In genomic region chr18:6249110-6249680, GRCh38 we compare ENCODE assay signal across 17 cellular contexts.
A peak's percentile ranks its signal among the peaks of the same experiment; 100 is the strongest.
DNase-seq lines count a peak whose midpoint lies in the region; ATAC-seq and TF ChIP-seq lines count a peak whose summit lies in the region.
"Had no signal": no experiment of that assay in that cellular context is flagged by ENCODE, and none has a peak within 500 bp of the region (broad histone marks: within the 10 kb centered on the region; RNA-seq: fewer than 3 reads in every experiment).

No MANE protein-coding gene starts in this region.

- peaks cover 28 to 33% of the 10 kb centered on the region in 2 donors for H3K4me1 Mint-ChIP-seq in natural killer cell
- H3K4me1 Mint-ChIP-seq: activated CD4-positive, alpha-beta T cell treated with anti-CD3 and anti-CD28 coated beads, Interleukin-2, amount 10 ng/mL, durations not matched to agents 24 days and 14 days; activated naive CD8-positive, alpha-beta T cell treated with anti-CD3 and anti-CD28 coated beads for 36 hours had no signal

- 69 to 73% (median 72%) methylated on average over 4 of the region's 4 CpGs for WGBS in heart left ventricle, 4 donors

- no peak for TF ChIP-seq POLR2A in heart left ventricle (IDR thresholded peaks at IDR 0.05)

- H3K9me3 Mint-ChIP-seq in natural killer cell = no peaks in the 10 kb centered on the region
- H3K9me3 Mint-ChIP-seq: activated CD4-positive, alpha-beta T cell treated with anti-CD3 and anti-CD28 coated beads, Interleukin-2, amount 10 ng/mL, durations not matched to agents 24 days and 14 days; activated naive CD8-positive, alpha-beta T cell treated with anti-CD3 and anti-CD28 coated beads for 36 hours had no signal

- no peaks in the 10 kb centered on the region for H3K27me3 ChIP-seq in heart left ventricle
- H3K27me3 ChIP-seq: dorsolateral prefrontal cortex, SJCRH30, upper lobe of right lung had no signal

- DNase-seq in natural killer cell (no peak), cerebellum (ENCODE audit: low spot score) (no peak), SW480 (ENCODE audit: low spot score) (no peak), heart left ventricle (no peak), kidney tubule cell (ENCODE audit: low spot score) (no peak)
- DNase-seq: activated CD4-positive, alpha-beta T cell treated with anti-CD3 and anti-CD28 coated beads, Interleukin-2, amount 10 ng/mL, durations not matched to agents 24 days and 14 days; activated naive CD8-positive, alpha-beta T cell treated with anti-CD3 and anti-CD28 coated beads for 36 hours; Calu3; dorsolateral prefrontal cortex; glutamatergic neuron; SJCRH30; upper lobe of right lung had no signal

- H3K36me3 ChIP-seq in heart left ventricle = no peaks in the 10 kb centered on the region
- H3K36me3 ChIP-seq: SJCRH30, upper lobe of right lung had no signal

- no peak overlapping the region for H3K27ac ChIP-seq in heart left ventricle
- H3K27ac ChIP-seq: dorsolateral prefrontal cortex, SJCRH30, upper lobe of right lung had no signal

- ATAC-seq in GM18909 (IDR thresholded peaks at IDR 0.05; ENCODE audit: poor library complexity, unreplicated experiment) (peak; percentile 95), GM21576 (IDR thresholded peaks at IDR 0.05; ENCODE audit: unreplicated experiment) (peak; percentile 94), HG03139 (IDR thresholded peaks at IDR 0.05; ENCODE audit: unreplicated experiment) (peak; percentile 93), natural killer cell (peak; percentile 64 to 76 (median 64)), heart left ventricle (no peak)
- ATAC-seq: upper lobe of right lung had no signal

- H3K4me3 ChIP-seq in heart left ventricle = no peak overlapping the region
- H3K4me3 ChIP-seq: dorsolateral prefrontal cortex, SJCRH30, upper lobe of right lung had no signal

- no peak for TF ChIP-seq CTCF in natural killer cell (IDR thresholded peaks at IDR 0.05)
- TF ChIP-seq CTCF in heart left ventricle (IDR thresholded peaks at IDR 0.05) = no peak

- peaks cover 0 to 9% (median 0%) of the 10 kb centered on the region in 12 donors for H3K4me1 ChIP-seq in heart left ventricle
- H3K4me1 ChIP-seq: SJCRH30 had no signal

- intact Hi-C loops in natural killer cell (cut with micrococcal nuclease) (no loop called here), heart left ventricle (cut with DNase I) (no loop called here)

- H3K27me3 Mint-ChIP-seq in natural killer cell (ENCODE audit: low read depth in 2 of 2) = no peaks in the 10 kb centered on the region
- H3K27me3 Mint-ChIP-seq: activated CD4-positive, alpha-beta T cell treated with anti-CD3 and anti-CD28 coated beads, Interleukin-2, amount 10 ng/mL, durations not matched to agents 24 days and 14 days; activated naive CD8-positive, alpha-beta T cell treated with anti-CD3 and anti-CD28 coated beads for 36 hours; memory B cell; progenitor cell of endocrine pancreas had no signal

- H3K4me3 Mint-ChIP-seq in natural killer cell = peak overlapping the region; percentile 49
- H3K4me3 Mint-ChIP-seq: activated CD4-positive, alpha-beta T cell treated with anti-CD3 and anti-CD28 coated beads, Interleukin-2, amount 10 ng/mL, durations not matched to agents 24 days and 14 days; activated naive CD8-positive, alpha-beta T cell treated with anti-CD3 and anti-CD28 coated beads for 36 hours; memory B cell had no signal

- H3K36me3 Mint-ChIP-seq in natural killer cell = no peaks in the 10 kb centered on the region
- H3K36me3 Mint-ChIP-seq: activated naive CD8-positive, alpha-beta T cell treated with anti-CD3 and anti-CD28 coated beads for 36 hours had no signal

- peak overlapping the region; percentile 27 to 32 for H3K27ac Mint-ChIP-seq in natural killer cell
- H3K27ac Mint-ChIP-seq: activated CD4-positive, alpha-beta T cell treated with anti-CD3 and anti-CD28 coated beads, Interleukin-2, amount 10 ng/mL, durations not matched to agents 24 days and 14 days; activated naive CD8-positive, alpha-beta T cell treated with anti-CD3 and anti-CD28 coated beads for 36 hours; memory B cell; progenitor cell of endocrine pancreas had no signal

- no peaks in the 10 kb centered on the region for H3K9me3 ChIP-seq in heart left ventricle
- H3K9me3 ChIP-seq: SJCRH30, upper lobe of right lung had no signal

Comparison
In these comparisons a context has a peak if more than half of its experiments do, and no peak if none do; other contexts are left out.
1. ATAC-seq: peak in GM18909 (single experiment), GM21576 (single experiment), HG03139 (single experiment) and natural killer cell (3 of 3); none in heart left ventricle (0 of 4).